Comparison of ENCODE assay signal across 22 cellular contexts in the genomic region with DNA sequence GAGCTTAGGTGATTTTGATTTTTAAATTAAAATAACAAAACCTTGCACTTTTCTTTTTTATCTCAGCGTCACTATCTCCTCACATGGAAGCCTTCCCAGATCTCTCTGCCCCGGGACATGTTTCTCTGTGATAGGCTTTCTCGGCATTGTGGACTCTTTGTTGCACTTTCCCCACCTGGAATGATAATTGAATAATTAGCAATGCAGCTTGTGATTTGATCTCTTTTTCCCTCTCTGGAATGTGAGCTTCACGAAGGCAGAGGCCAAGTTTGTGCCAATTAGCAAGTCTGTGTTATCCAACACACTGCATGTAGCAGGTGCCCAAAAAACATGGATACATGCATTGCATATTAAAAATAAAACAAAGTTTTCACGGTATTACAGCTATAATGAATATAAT.
"Had no signal": no experiment of that assay in that cellular context is flagged by ENCODE, and none has a peak within 500 bp of the region (broad histone marks: within the 10 kb centered on the region; RNA-seq: fewer than 3 reads in every experiment).

No MANE protein-coding gene starts in this region.

- H3K4me3 ChIP-seq: lung, ovary, psoas muscle, sigmoid colon, spleen, suprapubic skin, thyroid gland, upper lobe of left lung had no signal

- H3K4me1 ChIP-seq: psoas muscle, spleen, suprapubic skin, upper lobe of left lung had no signal

- H3K9me3 Mint-ChIP-seq: nephron progenitor cell had no signal

- H3K27me3 ChIP-seq: ovary, sigmoid colon, spleen, suprapubic skin, thyroid gland, upper lobe of left lung had no signal

- H3K4me3 Mint-ChIP-seq: effector memory CD8-positive, alpha-beta T cell; immature natural killer cell; memory B cell; naive thymus-derived CD8-positive, alpha-beta T cell; nephron progenitor cell; stimulated activated memory B cell treated with anti-CD40 and anti-IgM and Interleukin-4, amounts not matched to agents 10 μg/mL and 1 μg/mL and 100 μg/mL, for 72 hours; stimulated activated naive CD8-positive, alpha-beta T cell treated with anti-CD3 and anti-CD28 coated beads, Interleukin-15, Interleukin-2, amounts not matched to agents 100 ng/mL and 50 ng/mL, for 24 hours had no signal

- H3K27ac Mint-ChIP-seq: effector memory CD8-positive, alpha-beta T cell; immature natural killer cell; memory B cell; naive thymus-derived CD8-positive, alpha-beta T cell; nephron progenitor cell; stimulated activated memory B cell treated with anti-CD40 and anti-IgM and Interleukin-4, amounts not matched to agents 10 μg/mL and 1 μg/mL and 100 μg/mL, for 72 hours; stimulated activated naive CD8-positive, alpha-beta T cell treated with anti-CD3 and anti-CD28 coated beads, Interleukin-15, Interleukin-2, amounts not matched to agents 100 ng/mL and 50 ng/mL, for 24 hours had no signal

- H3K9me3 ChIP-seq: ovary, psoas muscle, sigmoid colon, suprapubic skin, thyroid gland, upper lobe of left lung had no signal

- H3K4me1 Mint-ChIP-seq: immature natural killer cell; memory B cell; naive thymus-derived CD8-positive, alpha-beta T cell; stimulated activated memory B cell treated with anti-CD40 and anti-IgM and Interleukin-4, amounts not matched to agents 10 μg/mL and 1 μg/mL and 100 μg/mL, for 72 hours had no signal

- DNase-seq: cortex of kidney; effector memory CD8-positive, alpha-beta T cell; hypothalamus; immature natural killer cell; naive thymus-derived CD8-positive, alpha-beta T cell; occipital lobe; ovary; posterior cingulate gyrus; psoas muscle; right cardiac atrium; sigmoid colon; spleen; stimulated activated CD4-positive, alpha-beta T cell treated with anti-CD3 and anti-CD28 coated beads, Interleukin-4, amount 100 ng/mL, for 4 hours; thyroid gland; upper lobe of left lung had no signal

- ATAC-seq: effector memory CD8-positive, alpha-beta T cell; left lobe of liver; naive thymus-derived CD8-positive, alpha-beta T cell; psoas muscle; right cardiac atrium; stimulated activated memory B cell treated with anti-CD40 and anti-IgM and Interleukin-4, amounts not matched to agents 10 μg/mL and 1 μg/mL and 100 μg/mL, for 72 hours had no signal

- H3K36me3 Mint-ChIP-seq: memory B cell; naive thymus-derived CD8-positive, alpha-beta T cell; stimulated activated memory B cell treated with anti-CD40 and anti-IgM and Interleukin-4, amounts not matched to agents 10 μg/mL and 1 μg/mL and 100 μg/mL, for 72 hours had no signal

- H3K36me3 ChIP-seq: ovary, sigmoid colon, spleen, suprapubic skin, thyroid gland, upper lobe of left lung had no signal

- H3K27ac ChIP-seq: ovary, psoas muscle, sigmoid colon, spleen, suprapubic skin, thyroid gland, upper lobe of left lung had no signal

- H3K27me3 Mint-ChIP-seq: effector memory CD8-positive, alpha-beta T cell; stimulated activated memory B cell treated with anti-CD40 and anti-IgM and Interleukin-4, amounts not matched to agents 10 μg/mL and 1 μg/mL and 100 μg/mL, for 72 hours; stimulated activated naive CD8-positive, alpha-beta T cell treated with anti-CD3 and anti-CD28 coated beads, Interleukin-15, Interleukin-2, amounts not matched to agents 100 ng/mL and 50 ng/mL, for 24 hours had no signal
